8 cellular contexts compared by ENCODE assay signal in the genomic region with DNA sequence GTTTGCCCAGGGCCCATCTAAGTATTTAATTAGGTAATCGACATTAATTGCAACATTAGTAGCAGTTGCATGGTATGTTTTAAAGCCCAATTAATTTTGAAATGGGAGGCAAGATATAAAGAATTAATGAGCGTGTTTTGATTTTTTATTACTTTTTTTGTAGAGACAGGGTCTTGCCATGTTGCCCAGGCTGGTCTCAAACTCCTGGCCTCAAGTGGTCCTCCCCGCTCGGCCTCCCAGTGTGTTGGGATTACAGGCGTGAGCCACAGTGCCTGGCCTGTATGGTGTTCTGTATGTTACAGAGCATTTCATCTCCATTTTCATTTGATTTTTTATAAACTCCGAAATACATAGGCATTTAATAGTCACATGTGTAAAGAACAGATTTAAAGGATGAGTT. TPM values are rescaled to one million over a fixed set of nuclear protein-coding genes. Genes with fewer than 3 reads are reported as not detected.
DNase-seq lines count a peak whose midpoint lies in the region; ATAC-seq and TF ChIP-seq lines count a peak whose summit lies in the region.

No MANE protein-coding gene starts in this region.

- H3K4me1 ChIP-seq in Caco-2 (peaks cover 5% of the 10 kb centered on the region; the same call in 1 of the 2 replicates), Panc1 (ENCODE audit: control insufficient read depth, insufficient read depth, low read length) (peaks cover 6% of the 10 kb centered on the region), ovary (ENCODE audit: insufficient read depth) (peaks cover 6% of the 10 kb centered on the region)

- WGBS in ovary, 3 donors, result 42 to 49% (median 43%) methylated on average over 6 of the region's 6 CpGs

- no peak for ATAC-seq in Panc1
- ATAC-seq in HG02759 (IDR thresholded peaks at IDR 0.05; ENCODE audit: unreplicated experiment), result no peak

- H3K36me3 Mint-ChIP-seq in Caco-2 (ENCODE audit: insufficient read depth, unreplicated experiment), result peaks cover 26% of the 10 kb centered on the region

- H3K36me3 ChIP-seq in Caco-2 (ENCODE audit: control insufficient read depth, insufficient read depth, low read length), result 0 out of 2 replicates have a peak, but pooled peaks cover 2% of the 10 kb centered on the region
- peaks cover 6% of the 10 kb centered on the region for H3K36me3 ChIP-seq in Panc1 (ENCODE audit: control insufficient read depth, insufficient read depth, low read length)
- no peaks in the 10 kb centered on the region for H3K36me3 ChIP-seq in ovary

- POLR2A ChIA-PET in Caco-2 (lab: Charles Lee), result no interaction called here
- POLR2A ChIA-PET in Panc1 (lab: Charles Lee), result no interaction called here

- peak overlapping the region; percentile 97 for H3K4me3 Mint-ChIP-seq in Caco-2 (ENCODE audit: unreplicated experiment)

- TF ChIP-seq CTCF in Caco-2 (IDR thresholded peaks at IDR 0.05; ENCODE audit: insufficient read depth in 1 of 2, low read depth in 1 of 2, low read length in 1 of 2, severe bottlenecking in 1 of 2, unreplicated experiment in 1 of 2) (no peak), Panc1 (IDR thresholded peaks at IDR 0.05) (no peak), epithelial cell of proximal tubule (conservative IDR thresholded peaks at IDR 0.05; ENCODE audit: low read depth, low read length) (no peak), ovary (IDR thresholded peaks at IDR 0.05) (no peak)

- peaks cover 13% of the 10 kb centered on the region for H3K4me1 Mint-ChIP-seq in Caco-2 (ENCODE audit: low read depth, unreplicated experiment)

- no peaks in the 10 kb centered on the region for H3K27me3 ChIP-seq in Caco-2 (replicated peaks; ENCODE audit: control insufficient read depth, insufficient read depth, low read length)
- no peaks in the 10 kb centered on the region for H3K27me3 ChIP-seq in Panc1 (ENCODE audit: control insufficient read depth, insufficient read depth, low read length)
- no peaks in the 10 kb centered on the region for H3K27me3 ChIP-seq in ovary

- TF ChIP-seq POLR2A in ovary (IDR thresholded peaks at IDR 0.05), result no peak

- BruUV-seq in Caco-2 (replicated peaks; lab: Mats Ljungman, UMichigan) (no TSS peak), Panc1 (replicated peaks; lab: Mats Ljungman, UMichigan) (no TSS peak)

- H3K4me3 ChIP-seq in Caco-2 (ENCODE audit: low read depth, low read length) (peak overlapping the region; percentile 48), Panc1 (ENCODE audit: low read depth in 2 of 2, low read length in 2 of 2) (peak overlapping the region; percentile 78 to 96), epithelial cell of proximal tubule (ENCODE audit: low read depth, low read length) (peak overlapping the region; percentile 100), ovary (peak overlapping the region; percentile 82)

- peak overlapping the region; percentile 82 for H3K27ac ChIP-seq in Panc1 (ENCODE audit: low read length)
- no peak overlapping the region for H3K27ac ChIP-seq in ovary

- no peak for TF ChIP-seq EP300 in ovary (IDR thresholded peaks at IDR 0.05)

- no peak for DNase-seq in Caco-2
- no peak for DNase-seq in Panc1 (ENCODE audit: low read depth, low spot score)
- no peak for DNase-seq in epithelial cell of proximal tubule (ENCODE audit: low read depth)
- no peak for DNase-seq in ovary
- DNase-seq in DMS114 treated with DMSO at 0.1 percent for 48 hours (lab: John Stamatoyannopoulos, UW; ENCODE audit: unreplicated experiment), result no peak
- DNase-seq in NCI-H2029 treated with DMSO at 0.1 percent for 48 hours (lab: John Stamatoyannopoulos, UW), result no peak
- DNase-seq in NCI-H69 (lab: John Stamatoyannopoulos, UW), result no peak

- no peaks in the 10 kb centered on the region for H3K27me3 Mint-ChIP-seq in Caco-2 (ENCODE audit: insufficient read depth, unreplicated experiment)

- H3K9me3 Mint-ChIP-seq in Caco-2 (ENCODE audit: unreplicated experiment), result peaks cover 2% of the 10 kb centered on the region

- H3K27ac Mint-ChIP-seq in Caco-2 (ENCODE audit: unreplicated experiment), result peak overlapping the region; percentile 99

- intact Hi-C loops in Caco-2 (cut with micrococcal nuclease; ENCODE audit: unreplicated experiment) (loop anchor here (1.0 kb wide), 1 partner anchor 47 kb away; the partner anchor contains the start of gene LGMN), Panc1 (cut with micrococcal nuclease; ENCODE audit: unreplicated experiment) (no loop called here), ovary (cut with DNase I) (no loop called here)

- CTCF ChIA-PET in Caco-2 (lab: Charles Lee) (no interaction called here), Panc1 (lab: Charles Lee) (no interaction called here)

- peaks cover under 1% of the 10 kb centered on the region; the same call in 1 of the 2 replicates for H3K9me3 ChIP-seq in Caco-2
- no peaks in the 10 kb centered on the region for H3K9me3 ChIP-seq in Panc1 (ENCODE audit: control insufficient read depth, insufficient read depth, low read depth, low read length)
- H3K9me3 ChIP-seq in ovary, result no peaks in the 10 kb centered on the region

- in situ Hi-C loops in Panc1 (cut with HindIII; ENCODE audit: low pct_unique_long_range_greater_than_20kb, low sequenced_read_pairs), result no loop called here

RNA-seq across cellular contexts. Expression of gene GOLGA5, which starts 0.9 kb away (rescaled TPM):
- total RNA-seq in Caco-2 (2022) (25.8 and 33.1 TPM in 2 replicates), Panc1 (2021; ENCODE audit: unreplicated experiment) (22.3 TPM), epithelial cell of proximal tubule (23.4 and 25.0 TPM in 2 replicates), ovary (10 to 100 TPM; 24.6 to 31.1 (median 25.9) TPM)
- polyA plus RNA-seq in Panc1 (2012; ENCODE audit: insufficient read length), result 13.9 TPM
- 10 to 100 TPM; 19.6 to 31.2 TPM for polyA plus RNA-seq in ovary

RNA-seq across cellular contexts. Expression of gene LGMN, which starts 46.5 kb away (rescaled TPM):
- total RNA-seq in Caco-2 (2022) (84.2 and 94.2 TPM in 2 replicates), Panc1 (2021; ENCODE audit: unreplicated experiment) (37.2 TPM), epithelial cell of proximal tubule (35.7 and 63.5 TPM in 2 replicates), ovary (10 to 100 TPM; 27.3 to 57.2 (median 43.5) TPM)
- 77.8 TPM for polyA plus RNA-seq in Panc1 (2012; ENCODE audit: insufficient read length)
- 100 to 1,000 TPM in 1 of 2 donors, 10 to 100 TPM in 1; 49.1 to 231 TPM for polyA plus RNA-seq in ovary

Comparison
In these comparisons a context has a peak if more than half of its experiments do, and no peak if none do; other contexts are left out.
1. H3K4me3 ChIP-seq: peak in every context shown above with its lines; median percentile 100 in epithelial cell of proximal tubule; 87 in Panc1; 82 in ovary; 48 in Caco-2.